Comparison of ENCODE assay signal across 1 cellular context in genomic region chr11:118401151-118401879, GRCh38.
TF ChIP-seq lines count a peak whose summit lies in the region.

ATP5MG (plus strand) TSS chr11:118401606; CDS start chr11:118401666, 60 bp downstream.

TF ChIP-seq in HEK293, 187 proteins besides CTCF, POLR2A, EP300 and RAD21 (continued from another document):
- peak; percentile 99 for TF ChIP-seq PRDM10 (tag by site-specific recombination; IDR thresholded peaks at IDR 0.05)
- peak; percentile 62 for TF ChIP-seq ZBTB8A (tag by site-specific recombination; IDR thresholded peaks at IDR 0.05)
- no peak for TF ChIP-seq OVOL3 (tag by site-specific recombination; IDR thresholded peaks at IDR 0.05)
- TF ChIP-seq ZNF561 (tag by site-specific recombination; IDR thresholded peaks at IDR 0.05; ENCODE audit: borderline replicate concordance) = peak; percentile 34; the same call in 1 of the 2 replicates
- 0 out of 2 replicates have a peak, but pooled peaks have one; percentile 59 for TF ChIP-seq ZNF692 (tag by site-specific recombination; IDR thresholded peaks at IDR 0.05)
- TF ChIP-seq ZNF623 (tag by site-specific recombination; IDR thresholded peaks at IDR 0.05) = no peak
- peak; percentile 48; the same call in 1 of the 2 replicates for TF ChIP-seq ZNF677 (tag by site-specific recombination; IDR thresholded peaks at IDR 0.05)
- TF ChIP-seq ZBTB6 (tag by site-specific recombination; IDR thresholded peaks at IDR 0.05) = no peak
- no peak for TF ChIP-seq ZNF658 (tag by site-specific recombination; IDR thresholded peaks at IDR 0.05)
- TF ChIP-seq ATF2 (tag by site-specific recombination; IDR thresholded peaks at IDR 0.05; ENCODE audit: low read depth) = no peak
- TF ChIP-seq ZBTB26 (tag by site-specific recombination; optimal IDR thresholded peaks at IDR 0.05) = peak; percentile 22
- TF ChIP-seq, protein P1, sequence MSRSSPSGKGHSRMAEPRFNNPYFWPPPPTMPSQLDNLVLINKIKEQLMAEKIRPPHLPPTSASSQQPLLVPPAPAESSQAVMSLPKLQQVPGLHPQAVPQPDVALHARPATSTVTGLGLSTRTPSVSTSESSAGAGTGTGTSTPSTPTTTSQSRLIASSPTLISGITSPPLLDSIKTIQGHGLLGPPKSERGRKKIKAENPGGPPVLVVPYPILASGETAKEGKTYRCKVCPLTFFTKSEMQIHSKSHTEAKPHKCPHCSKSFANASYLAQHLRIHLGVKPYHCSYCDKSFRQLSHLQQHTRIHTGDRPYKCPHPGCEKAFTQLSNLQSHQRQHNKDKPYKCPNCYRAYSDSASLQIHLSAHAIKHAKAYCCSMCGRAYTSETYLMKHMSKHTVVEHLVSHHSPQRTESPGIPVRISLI (tag by site-specific recombination; IDR thresholded peaks at IDR 0.05) = no peak
- TF ChIP-seq ZEB2 (tag by site-specific recombination; IDR thresholded peaks at IDR 0.05) = 0 out of 2 replicates have a peak, but pooled peaks have one; percentile 28
- no peak for TF ChIP-seq ZNF175 (tag by site-specific recombination; IDR thresholded peaks at IDR 0.05)
- TF ChIP-seq ZFP69B (tag by site-specific recombination; IDR thresholded peaks at IDR 0.05) = no peak; the same call in 1 of the 2 replicates
- TF ChIP-seq, protein P2, sequence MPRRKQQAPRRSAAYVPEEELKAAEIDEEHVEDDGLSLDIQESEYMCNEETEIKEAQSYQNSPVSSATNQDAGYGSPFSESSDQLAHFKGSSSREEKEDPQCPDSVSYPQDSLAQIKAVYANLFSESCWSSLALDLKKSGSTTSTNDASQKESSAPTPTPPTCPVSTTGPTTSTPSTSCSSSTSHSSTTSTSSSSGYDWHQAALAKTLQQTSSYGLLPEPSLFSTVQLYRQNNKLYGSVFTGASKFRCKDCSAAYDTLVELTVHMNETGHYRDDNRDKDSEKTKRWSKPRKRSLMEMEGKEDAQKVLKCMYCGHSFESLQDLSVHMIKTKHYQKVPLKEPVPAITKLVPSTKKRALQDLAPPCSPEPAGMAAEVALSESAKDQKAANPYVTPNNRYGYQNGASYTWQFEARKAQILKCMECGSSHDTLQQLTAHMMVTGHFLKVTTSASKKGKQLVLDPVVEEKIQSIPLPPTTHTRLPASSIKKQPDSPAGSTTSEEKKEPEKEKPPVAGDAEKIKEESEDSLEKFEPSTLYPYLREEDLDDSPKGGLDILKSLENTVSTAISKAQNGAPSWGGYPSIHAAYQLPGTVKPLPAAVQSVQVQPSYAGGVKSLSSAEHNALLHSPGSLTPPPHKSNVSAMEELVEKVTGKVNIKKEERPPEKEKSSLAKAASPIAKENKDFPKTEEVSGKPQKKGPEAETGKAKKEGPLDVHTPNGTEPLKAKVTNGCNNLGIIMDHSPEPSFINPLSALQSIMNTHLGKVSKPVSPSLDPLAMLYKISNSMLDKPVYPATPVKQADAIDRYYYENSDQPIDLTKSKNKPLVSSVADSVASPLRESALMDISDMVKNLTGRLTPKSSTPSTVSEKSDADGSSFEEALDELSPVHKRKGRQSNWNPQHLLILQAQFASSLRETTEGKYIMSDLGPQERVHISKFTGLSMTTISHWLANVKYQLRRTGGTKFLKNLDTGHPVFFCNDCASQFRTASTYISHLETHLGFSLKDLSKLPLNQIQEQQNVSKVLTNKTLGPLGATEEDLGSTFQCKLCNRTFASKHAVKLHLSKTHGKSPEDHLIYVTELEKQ (tag by site-specific recombination; IDR thresholded peaks at IDR 0.05; ENCODE audit: borderline replicate concordance) = no peak
- TF ChIP-seq TCF7L2 (IDR thresholded peaks at IDR 0.05; ENCODE audit: borderline replicate concordance, low read depth, low read length) = 0 out of 2 replicates have a peak, but pooled peaks have one; percentile 21
- no peak for TF ChIP-seq ZNF155 (tag by site-specific recombination; IDR thresholded peaks at IDR 0.05)
- no peak for TF ChIP-seq ZNF747 (tag by site-specific recombination; IDR thresholded peaks at IDR 0.05)
- no peak for TF ChIP-seq ZNF146 (tag by site-specific recombination; IDR thresholded peaks at IDR 0.05)
